8 cellular contexts compared by ENCODE assay signal in genomic region chr4:2417765-2418651, GRCh38. TPM values are rescaled to one million over a fixed set of nuclear protein-coding genes. Genes with fewer than 3 reads are reported as not detected.
A peak's percentile ranks its signal among the peaks of the same experiment; 100 is the strongest.
DNase-seq lines count a peak whose midpoint lies in the region; ATAC-seq, FAIRE-seq and TF ChIP-seq lines count a peak whose summit lies in the region.

Gene ZFYVE28 (minus strand): TSS chr4:2418645. CDS start chr4:2418323, 322 bp downstream.

- H4K20me1 ChIP-seq in GM12878 (ENCODE audit: control insufficient read depth, insufficient read depth): no peaks in the 10 kb centered on the region

- H3K9me3 ChIP-seq in GM12878 (replicated peaks; ENCODE audit: control insufficient read depth, insufficient read depth, low read length) (no peaks in the 10 kb centered on the region), liver (ENCODE audit: control insufficient read depth in 4 of 4, low read length in 3 of 4) (no peaks in the 10 kb centered on the region), testis (no peaks in the 10 kb centered on the region)

- TF ChIP-seq CTCF in NB4 (IDR thresholded peaks at IDR 0.05; ENCODE audit: low read depth, low read length) (no peak), GM12878 (IDR thresholded peaks at IDR 0.05 in 2 of 3, conservative IDR thresholded peaks at IDR 0.05 in 1 of 3; ENCODE audit: control insufficient read depth in 2 of 3, extremely low read depth in 1 of 3, insufficient read depth in 1 of 3, low read depth in 3 of 3, low read length in 3 of 3) (no peak), liver (IDR thresholded peaks at IDR 0.05; ENCODE audit: low read depth, low read length, missing input control) (no peak), testis (IDR thresholded peaks at IDR 0.05) (no peak)

- H3K27ac ChIP-seq in GM12878 (ENCODE audit: control insufficient read depth, insufficient read depth) (no peak within 1 kb of the TSS), liver (ENCODE audit: low read depth in 1 of 2, low read length in 2 of 2) (peak within 1 kb of the TSS; percentile 19 to 55), testis (no peak within 1 kb of the TSS)

- no peak for TF ChIP-seq EP300 in GM12878 (IDR thresholded peaks at IDR 0.05; ENCODE audit: borderline replicate concordance in 1 of 2, control insufficient read depth in 1 of 2, low read depth in 2 of 2, low read length in 2 of 2)

- H3K4me3 ChIP-seq in NB4 (ENCODE audit: low read depth, low read length): peak within 1 kb of the TSS; percentile 65
- H3K4me3 ChIP-seq in GM12878: peak within 1 kb of the TSS; percentile 67
- peak within 1 kb of the TSS; percentile 55 to 84 (median 67) for H3K4me3 ChIP-seq in liver (ENCODE audit: low read depth in 1 of 3, low read length in 3 of 3)
- H3K4me3 ChIP-seq in testis: peak within 1 kb of the TSS; percentile 68

- POLR2A ChIA-PET in GM12878 (lab: Charles Lee): interaction anchor here (0.6 to 1.0 kb wide), 2 partner anchors 161 to 546 kb away, joined by 3 read pairs; no protein-coding TSS in a partner anchor

- CTCF ChIA-PET in GM12878 (lab: Yijun Ruan, JAX): interaction anchor here (1.4 to 1.5 kb wide), 2 partner anchors 24 to 198 kb away, joined by 4 to 6 read pairs; no protein-coding TSS in a partner anchor

- H3K4me2 ChIP-seq in GM12878 (ENCODE audit: control insufficient read depth, insufficient read depth): peak within 1 kb of the TSS; percentile 90

- H3K79me2 ChIP-seq in GM12878 (ENCODE audit: control insufficient read depth, insufficient read depth, low read length): no peaks in the 10 kb centered on the region; the same call in 1 of the 2 replicates

- no TSS peak for BruUV-seq in GM12878 (replicated peaks; lab: Mats Ljungman, UMichigan)

- in situ Hi-C loops in GM18951 (cut with MboI; ENCODE audit: low sequenced_read_pairs, unreplicated experiment): no loop called here
- in situ Hi-C loops in GM12878 (cut with MboI): no loop called here

- H3K36me3 ChIP-seq in GM12878 (ENCODE audit: control insufficient read depth in 2 of 2, insufficient read depth in 2 of 2, low read length in 1 of 2) (no peaks in the 10 kb centered on the region), liver (ENCODE audit: control insufficient read depth in 4 of 4, insufficient read depth in 3 of 4, low read depth in 1 of 4, low read length in 3 of 4) (no peaks in the 10 kb centered on the region), testis (ENCODE audit: low read depth, missing control alignments) (no peaks in the 10 kb centered on the region)

- H3K9ac ChIP-seq in GM12878 (ENCODE audit: control insufficient read depth, insufficient read depth, low read length): no peak within 1 kb of the TSS; the same call in 1 of the 2 replicates
- no peak within 1 kb of the TSS for H3K9ac ChIP-seq in liver (ENCODE audit: low read depth in 1 of 2, low read length in 2 of 2)

- H3K4me1 ChIP-seq in GM12878 (ENCODE audit: control insufficient read depth, insufficient read depth, low read length) (peaks cover 32% of the 10 kb centered on the region), liver (ENCODE audit: control insufficient read depth in 4 of 4, insufficient read depth in 4 of 4, low read length in 3 of 4) (peaks cover 11 to 33% (median 24%) of the 10 kb centered on the region in 4 donors), testis (peaks cover 21% of the 10 kb centered on the region)

- peak within 1 kb of the TSS; percentile 61 for H2AFZ ChIP-seq in GM12878 (ENCODE audit: control insufficient read depth, low read depth, low read length)

- no peak for TF ChIP-seq RAD21 in GM12878 (IDR thresholded peaks at IDR 0.05; ENCODE audit: insufficient read depth, low read depth, low read length)
- no peak for TF ChIP-seq RAD21 in liver (IDR thresholded peaks at IDR 0.05)

- H3K27me3 ChIP-seq in GM12878 (replicated peaks in 1 of 2; ENCODE audit: control insufficient read depth in 2 of 2, insufficient read depth in 2 of 2, low read length in 1 of 2): peaks cover 12 to 22% of the 10 kb centered on the region in 2 experiments
- H3K27me3 ChIP-seq in liver (ENCODE audit: control insufficient read depth in 4 of 4, insufficient read depth in 4 of 4, low read length in 3 of 4): no peaks in the 10 kb centered on the region
- H3K27me3 ChIP-seq in testis: no peaks in the 10 kb centered on the region

- peak; percentile 2 for ATAC-seq in GM12878

- TF ChIP-seq POLR2A in GM18951 (IDR thresholded peaks at IDR 0.05; ENCODE audit: extremely low read depth, insufficient read depth, insufficient read length): peak; percentile 17
- TF ChIP-seq POLR2A in NB4 (IDR thresholded peaks at IDR 0.05; ENCODE audit: extremely low read depth, insufficient read length): peak; percentile 46
- no peak for TF ChIP-seq POLR2A in GM12878 (IDR thresholded peaks at IDR 0.05; ENCODE audit: low read depth, low read length)
- no peak for TF ChIP-seq POLR2A in testis (IDR thresholded peaks at IDR 0.05)

- no peak for FAIRE-seq in GM12878 (lab: Jason Lieb, UNC)
- no peak for FAIRE-seq in urothelium cell line (lab: Jason Lieb, UNC)

- intact Hi-C loops in GM12878 (cut with micrococcal nuclease; ENCODE audit: unreplicated experiment) (loop anchor here (5.0 to 10.0 kb wide), 2 partner anchors 119 to 543 kb away; partner anchors contain the start of genes FAM193A and NSD2), testis (cut with DNase I; ENCODE audit: low total_unique reads) (no loop called here)

- WGBS in GM12878 (ENCODE audit: insufficient coverage, insufficient replicate concordance, low lambda C conversion rate, missing lambda C conversion rate): 2% methylated on average over 76 of the region's 91 CpGs
- under 1% methylated on average over 91 of the region's 91 CpGs for WGBS in liver
- WGBS in testis, 2 donors: 0 to 1% methylated on average over 19 to 57 of the region's 91 CpGs

- RAD21 ChIA-PET in GM12878 (lab: Charles Lee; ENCODE audit: unreplicated experiment): interaction anchor here (1.0 to 1.6 kb wide), 4 partner anchors 25 to 198 kb away, joined by 3 to 7 read pairs (median 4); no protein-coding TSS in a partner anchor

- SMC1A ChIA-PET in GM12878 (lab: Charles Lee; ENCODE audit: uncharacterized antibody, unreplicated experiment): no interaction called here

- peak; percentile 66 for DNase-seq in 8988T
- DNase-seq in NB4 (ENCODE audit: low read depth): peak; percentile 56
- DNase-seq in GM12878 (ENCODE audit: low read depth, low spot score): no peak
- no peak for DNase-seq in testis
- DNase-seq in NOMO-1 treated with DMSO at 0.1 percent for 48 hours (lab: John Stamatoyannopoulos, UW; ENCODE audit: unreplicated experiment): no peak
- DNase-seq in urothelium cell line (ENCODE audit: low spot score): no peak

TF ChIP-seq in GM12878, 131 proteins besides CTCF, POLR2A, EP300 and RAD21 (continues in another document):
- peak; percentile 22; the same call in 1 of the 2 replicates for TF ChIP-seq NKRF (conservative IDR thresholded peaks at IDR 0.05)

TF ChIP-seq in liver, 16 proteins besides CTCF, POLR2A, EP300 and RAD21:
- TF ChIP-seq EGR1 (IDR thresholded peaks at IDR 0.05; ENCODE audit: low read depth in 2 of 2): no peak
- TF ChIP-seq ZBTB33 (IDR thresholded peaks at IDR 0.05): no peak
- TF ChIP-seq MAX (IDR thresholded peaks at IDR 0.05): no peak
- no peak for TF ChIP-seq JUND (IDR thresholded peaks at IDR 0.05)
- TF ChIP-seq SP1 (IDR thresholded peaks at IDR 0.05): no peak
- TF ChIP-seq FOXA1 (IDR thresholded peaks at IDR 0.05): no peak
- no peak for TF ChIP-seq ATF3 (IDR thresholded peaks at IDR 0.05)
- no peak for TF ChIP-seq NR2F2 (IDR thresholded peaks at IDR 0.05)

RNA-seq across cellular contexts. Expression of gene ZFYVE28, which starts in this region (rescaled TPM):
- 12.1 and 14.2 TPM in 2 replicates for total RNA-seq in GM12878 (2013; cell fraction: nucleolus; rRNA removed)
- total RNA-seq in GM12878 (2014; rRNA removed) (0.11 TPM in 2 replicates), GM12878 (2014; rRNA removed; fragmentation: Illumina TruSeq; extraction: Trizol) (0.05 and 0.22 TPM in 2 replicates), GM12878 (2021) (0.48 and 0.95 TPM in 2 replicates), liver (1 to 10 TPM; 2.3 to 6.1 TPM), testis (10 to 100 TPM; 40.5 to 55.3 TPM)
- 0.25 TPM for polyA plus RNA-seq in GM12878 (2011; ENCODE audit: low read depth)
- polyA plus RNA-seq in GM12878 (2011; rRNA removed) (1.4 and 1.9 TPM in 2 replicates), GM12878 (2014; fragmentation: Illumina TruSeq; extraction: Trizol) (0.14 and 0.24 TPM in 2 replicates), GM12878 (2014; fragmentation: Nextera tagmentation; extraction: Ambion mirVana) (under 1 TPM in 1 of 2 experiments, not detected in 1; 0.20 TPM), GM12878 (2014; rRNA removed) (0.19 and 0.32 TPM in 2 replicates), GM12878 (2016; fragmentation: Nextera tagmentation; extraction: Ambion mirVana) (under 1 TPM; 0.06 to 0.13 TPM), liver (1 to 10 TPM; 2.0 to 3.0 TPM), testis (ENCODE audit: insufficient read depth, low read depth, low replicate concordance) (14.7 TPM)
- 1.8 and 1.9 TPM in 2 replicates for polyA plus RNA-seq in GM12878 (2011; cell fraction: cytosol; rRNA removed)
- 12.8 and 12.9 TPM in 2 replicates for polyA plus RNA-seq in GM12878 (2011; cell fraction: nucleus; rRNA removed)
- 0.41 and 0.66 TPM in 2 replicates for polyA plus RNA-seq in GM12878 (2012)
- polyA minus RNA-seq in GM12878 (2011; rRNA and poly(A)+ RNA removed): 3.0 and 3.9 TPM in 2 replicates
- 0.53 and 1.9 TPM in 2 replicates for polyA minus RNA-seq in GM12878 (2011; cell fraction: cytosol; rRNA and poly(A)+ RNA removed)
- polyA minus RNA-seq in GM12878 (2011; cell fraction: nucleus; rRNA and poly(A)+ RNA removed): 2.5 and 5.4 TPM in 2 replicates

Comparison
In these comparisons a context has a peak if more than half of its experiments do, and no peak if none do; other contexts are left out.
1. DNase-seq: peak in 8988T (single experiment) and NB4 (single experiment); none in GM12878 (single experiment), testis (single experiment), NOMO-1 treated with DMSO at 0.1 percent for 48 hours (single experiment) and urothelium cell line (single experiment).
2. POLR2A ChIP-seq: peak in GM18951 (single experiment) and NB4 (single experiment); none in GM12878 (single experiment) and testis (single experiment).
3. H3K27ac ChIP-seq: peak in liver (2 of 2); none in GM12878 (single experiment) and testis (0 of 2).
4. Peak in every context shown above with its lines, with median percentiles within 50 percentile points of each other: H3K4me3 ChIP-seq.